In genomic region chr3:65677486-65677885, GRCh38 we compare ENCODE assay signal across 23 cellular contexts.
"Had no signal": no experiment of that assay in that cellular context is flagged by ENCODE, and none has a peak within 500 bp of the region (broad histone marks: within the 10 kb centered on the region; RNA-seq: fewer than 3 reads in every experiment).

No MANE protein-coding gene starts in this region.

- H3K4me3 ChIP-seq: coronary artery, left lung, mucosa of descending colon, prostate gland, sigmoid colon, stomach, thyroid gland had no signal

- H3K36me3 ChIP-seq: left lung, prostate gland, sigmoid colon, stomach, thyroid gland had no signal

- H3K36me3 Mint-ChIP-seq: mesothelial cell of epicardium; naive B cell; natural killer cell treated with Interleukin-12 subunit alpha and Interleukin-12 subunit beta and Interleukin-15 and Interleukin-18, amount 100 ng/mL, for 72 hours; stimulated activated effector memory CD8-positive, alpha-beta T cell treated with anti-CD3 and anti-CD28 coated beads, Interleukin-12 subunit alpha, Interleukin-12 subunit beta, amount 100 ng/mL, for 72 hours had no signal

- H3K27me3 ChIP-seq: left lung, sigmoid colon, stomach, thyroid gland had no signal

- DNase-seq: dermis blood vessel endothelial cell; effector memory CD4-positive, alpha-beta T cell; erythroblast; head of caudate nucleus; left cardiac atrium; left lung; mesenchymal stem cell; mucosa of descending colon; naive B cell; nucleus accumbens; right cardiac atrium; sigmoid colon; stimulated activated CD4-positive, alpha-beta T cell treated with anti-CD3 and anti-CD28 coated beads, Interleukin-2, amount 100 ng/mL, for 24 hours; stimulated activated CD4-positive, alpha-beta T cell treated with anti-CD3 and anti-CD28 coated beads, Interleukin-4, amount 100 ng/mL, for 24 hours; stimulated activated naive CD4-positive, alpha-beta T cell treated with Interleukin-2 at 50 U/mL for 16 hours; stomach; thyroid gland; trophoblast cell had no signal

- H3K27me3 Mint-ChIP-seq: naive B cell; natural killer cell treated with Interleukin-12 subunit alpha and Interleukin-12 subunit beta and Interleukin-15 and Interleukin-18, amount 100 ng/mL, for 72 hours had no signal

- H3K9me3 ChIP-seq: left lung, mucosa of descending colon, prostate gland, sigmoid colon, stomach, thyroid gland had no signal

- H3K27ac ChIP-seq: coronary artery, left lung, prostate gland, sigmoid colon, stomach, thyroid gland had no signal

- H3K4me1 ChIP-seq: left lung, prostate gland, sigmoid colon, stomach had no signal

- H3K9me3 Mint-ChIP-seq: mesothelial cell of epicardium; natural killer cell treated with Interleukin-12 subunit alpha and Interleukin-12 subunit beta and Interleukin-15 and Interleukin-18, amount 100 ng/mL, for 72 hours had no signal

- ATAC-seq: left cardiac atrium; left lung; mucosa of descending colon; natural killer cell treated with Interleukin-12 subunit alpha and Interleukin-12 subunit beta and Interleukin-15 and Interleukin-18, amount 100 ng/mL, for 72 hours; right cardiac atrium; stimulated activated effector memory CD8-positive, alpha-beta T cell treated with anti-CD3 and anti-CD28 coated beads, Interleukin-12 subunit alpha, Interleukin-12 subunit beta, amount 100 ng/mL, for 72 hours had no signal

- H3K4me3 Mint-ChIP-seq: mesothelial cell of epicardium; naive B cell; natural killer cell treated with Interleukin-12 subunit alpha and Interleukin-12 subunit beta and Interleukin-15 and Interleukin-18, amount 100 ng/mL, for 72 hours; stimulated activated effector memory CD8-positive, alpha-beta T cell treated with anti-CD3 and anti-CD28 coated beads, Interleukin-12 subunit alpha, Interleukin-12 subunit beta, amount 100 ng/mL, for 72 hours had no signal

- H3K4me1 Mint-ChIP-seq: naive B cell; stimulated activated effector memory CD8-positive, alpha-beta T cell treated with anti-CD3 and anti-CD28 coated beads, Interleukin-12 subunit alpha, Interleukin-12 subunit beta, amount 100 ng/mL, for 72 hours had no signal

- H3K27ac Mint-ChIP-seq: mesothelial cell of epicardium; natural killer cell treated with Interleukin-12 subunit alpha and Interleukin-12 subunit beta and Interleukin-15 and Interleukin-18, amount 100 ng/mL, for 72 hours; stimulated activated effector memory CD8-positive, alpha-beta T cell treated with anti-CD3 and anti-CD28 coated beads, Interleukin-12 subunit alpha, Interleukin-12 subunit beta, amount 100 ng/mL, for 72 hours had no signal
